Comparison of ENCODE assay signal across 8 cellular contexts in the genomic region with DNA sequence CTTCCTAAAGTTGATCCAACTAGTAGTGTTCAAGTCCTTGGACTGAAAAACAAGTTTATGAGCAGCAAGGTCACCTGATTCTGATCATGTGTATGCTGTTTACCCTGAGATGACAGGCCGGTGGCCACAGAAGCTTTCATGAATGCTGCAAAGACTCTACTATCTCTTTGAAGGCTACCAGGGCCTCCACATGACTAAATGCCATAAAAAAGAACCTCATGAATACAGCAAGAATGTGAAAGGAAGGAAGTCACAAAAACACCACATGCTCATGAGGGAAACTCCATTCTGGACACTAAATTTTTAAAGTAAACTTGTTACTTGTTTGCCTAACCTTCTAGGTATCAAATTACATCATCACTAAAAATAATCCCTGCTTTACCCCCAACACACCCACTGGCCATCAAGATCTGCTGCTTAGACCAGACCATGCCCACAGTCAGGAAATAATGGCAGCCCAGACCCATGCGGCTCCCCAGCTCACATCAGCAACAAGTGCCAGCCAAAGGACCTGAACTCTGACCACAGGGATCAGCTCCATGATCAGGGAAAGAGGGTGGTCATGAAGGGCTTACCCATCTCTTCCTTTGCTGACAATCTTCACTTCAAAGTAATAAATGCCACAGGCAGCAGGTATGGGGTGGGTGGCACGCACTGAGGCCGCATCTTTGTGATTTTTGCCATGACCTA. TPM values are rescaled to one million over a fixed set of nuclear protein-coding genes. Genes with fewer than 3 reads are reported as not detected.
DNase-seq lines count a peak whose midpoint lies in the region; ATAC-seq and TF ChIP-seq lines count a peak whose summit lies in the region.

No MANE protein-coding gene starts in this region.

- H3K9me3 Mint-ChIP-seq in activated CD8-positive, alpha-beta T cell treated with anti-CD3 and anti-CD28 coated beads for 36 hours, result no peaks in the 10 kb centered on the region
- no peaks in the 10 kb centered on the region for H3K9me3 Mint-ChIP-seq in stimulated activated effector memory CD8-positive, alpha-beta T cell treated with anti-CD3 and anti-CD28 coated beads, Interleukin-12 subunit alpha, Interleukin-12 subunit beta, amount 100 ng/mL, for 72 hours

- peaks cover 59% of the 10 kb centered on the region for H3K79me2 ChIP-seq in SK-N-SH (ENCODE audit: insufficient read depth)

- POLR2A ChIA-PET in SK-N-SH (lab: Yijun Ruan, JAX), result no interaction called here
- POLR2A ChIA-PET in activated CD8-positive, alpha-beta T cell treated with anti-CD3 and anti-CD28 coated beads for 36 hours (lab: Charles Lee), result no interaction called here

- no peaks in the 10 kb centered on the region for H3F3A ChIP-seq in SK-N-SH (replicated peaks; ENCODE audit: insufficient read depth)

- WGBS in SK-N-SH (ENCODE audit: low lambda C conversion rate), result 88% methylated on average over 4 of the region's 4 CpGs

- H3K27me3 ChIP-seq in SK-N-SH (ENCODE audit: insufficient read depth), result no peaks in the 10 kb centered on the region
- H3K27me3 ChIP-seq in iPS-18a (ENCODE audit: control insufficient read depth, insufficient read depth, low read length), result no peaks in the 10 kb centered on the region

- H3K36me3 Mint-ChIP-seq in activated CD8-positive, alpha-beta T cell treated with anti-CD3 and anti-CD28 coated beads for 36 hours (ENCODE audit: low read depth), result peaks cover 49% of the 10 kb centered on the region
- peaks cover 53% of the 10 kb centered on the region for H3K36me3 Mint-ChIP-seq in stimulated activated effector memory CD8-positive, alpha-beta T cell treated with anti-CD3 and anti-CD28 coated beads, Interleukin-12 subunit alpha, Interleukin-12 subunit beta, amount 100 ng/mL, for 72 hours

- H3K4me3 ChIP-seq in SK-N-SH (ENCODE audit: low read depth in 2 of 2, low read length in 1 of 2), result peak overlapping the region; percentile 78 to 83
- H3K4me3 ChIP-seq in iPS-18a (ENCODE audit: low read length), result peak overlapping the region; percentile 97

- H3K36me3 ChIP-seq in SK-N-SH (replicated peaks in 1 of 2; ENCODE audit: control insufficient read depth in 1 of 2, insufficient read depth in 2 of 2, low read length in 1 of 2) (peaks cover 8% of the 10 kb centered on the region in 2 experiments), iPS-18a (ENCODE audit: control insufficient read depth, low read depth, low read length) (peaks cover 11% of the 10 kb centered on the region)

- CTCF ChIA-PET in SK-N-SH (lab: Yijun Ruan, JAX), result interaction anchor here (6.3 kb wide), 1 partner anchor 11 kb away, joined by 42 read pairs; no protein-coding TSS in a partner anchor
- CTCF ChIA-PET in activated CD8-positive, alpha-beta T cell treated with anti-CD3 and anti-CD28 coated beads for 36 hours (lab: Charles Lee), result interaction anchor here (1.2 to 5.8 kb wide), 3 partner anchors 10 to 133 kb away, joined by 3 to 37 read pairs (median 4); no protein-coding TSS in a partner anchor

- intact Hi-C loops in activated CD8-positive, alpha-beta T cell treated with anti-CD3 and anti-CD28 coated beads for 36 hours (cut with micrococcal nuclease), result loop anchor here (5.0 kb wide), 1 partner anchor 37 kb away; the partner anchor contains the start of gene THAP11

- H3K27me3 Mint-ChIP-seq in activated CD8-positive, alpha-beta T cell treated with anti-CD3 and anti-CD28 coated beads for 36 hours, result no peaks in the 10 kb centered on the region

- TF ChIP-seq CTCF in SK-N-SH (IDR thresholded peaks at IDR 0.05), result no peak
- TF ChIP-seq CTCF in activated CD8-positive, alpha-beta T cell treated with anti-CD3 and anti-CD28 coated beads for 36 hours (IDR thresholded peaks at IDR 0.05), result no peak

- no peak for TF ChIP-seq EP300 in SK-N-SH (IDR thresholded peaks at IDR 0.05; ENCODE audit: borderline replicate concordance in 1 of 2, low read depth in 1 of 2, low read length in 1 of 2)

- H3K4me2 ChIP-seq in SK-N-SH, result peak overlapping the region; percentile 95

- peaks cover 6 to 11% of the 10 kb centered on the region in 2 experiments; a peak in 1 of 4 replicates for H3K4me1 ChIP-seq in SK-N-SH (ENCODE audit: control insufficient read depth in 1 of 2, insufficient read depth in 2 of 2, low read depth in 1 of 2, low read length in 1 of 2)
- H3K4me1 ChIP-seq in iPS-18a (ENCODE audit: control insufficient read depth, low read depth, low read length), result no peaks in the 10 kb centered on the region

- peak overlapping the region; percentile 97 for H3K27ac Mint-ChIP-seq in activated CD8-positive, alpha-beta T cell treated with anti-CD3 and anti-CD28 coated beads for 36 hours
- H3K27ac Mint-ChIP-seq in stimulated activated effector memory CD8-positive, alpha-beta T cell treated with anti-CD3 and anti-CD28 coated beads, Interleukin-12 subunit alpha, Interleukin-12 subunit beta, amount 100 ng/mL, for 72 hours, result peak overlapping the region; percentile 91

- no peaks in the 10 kb centered on the region; the same call in 1 of the 2 replicates for H4K20me1 ChIP-seq in SK-N-SH (ENCODE audit: insufficient read depth)

- H3K27ac ChIP-seq in SK-N-SH (ENCODE audit: low read depth in 2 of 2, low read length in 1 of 2), result no peak overlapping the region
- no peak overlapping the region for H3K27ac ChIP-seq in iPS-18a (ENCODE audit: low read length)

- H3K9ac ChIP-seq in SK-N-SH (peak overlapping the region; percentile 86), iPS-18a (ENCODE audit: low read length) (no peak overlapping the region)

- H3K9me3 ChIP-seq in SK-N-SH (no peaks in the 10 kb centered on the region), iPS-18a (ENCODE audit: control insufficient read depth, low read depth, low read length) (no peaks in the 10 kb centered on the region)

- peaks cover 54% of the 10 kb centered on the region for H3K4me1 Mint-ChIP-seq in activated CD8-positive, alpha-beta T cell treated with anti-CD3 and anti-CD28 coated beads for 36 hours (ENCODE audit: low read depth)
- peaks cover 52% of the 10 kb centered on the region for H3K4me1 Mint-ChIP-seq in stimulated activated effector memory CD8-positive, alpha-beta T cell treated with anti-CD3 and anti-CD28 coated beads, Interleukin-12 subunit alpha, Interleukin-12 subunit beta, amount 100 ng/mL, for 72 hours

- H2AFZ ChIP-seq in SK-N-SH (ENCODE audit: low read depth), result no peak overlapping the region

- ATAC-seq in SK-N-SH treated with all-trans-retinoic acid at 6 μM for 48 hours (no peak), HG03439 (IDR thresholded peaks at IDR 0.05; ENCODE audit: unreplicated experiment) (no peak)
- no peak for ATAC-seq in activated CD8-positive, alpha-beta T cell treated with anti-CD3 and anti-CD28 coated beads for 36 hours
- ATAC-seq in stimulated activated effector memory CD8-positive, alpha-beta T cell treated with anti-CD3 and anti-CD28 coated beads, Interleukin-12 subunit alpha, Interleukin-12 subunit beta, amount 100 ng/mL, for 72 hours, result no peak

- peak overlapping the region; percentile 94 for H3K4me3 Mint-ChIP-seq in activated CD8-positive, alpha-beta T cell treated with anti-CD3 and anti-CD28 coated beads for 36 hours
- peak overlapping the region; percentile 89 for H3K4me3 Mint-ChIP-seq in stimulated activated effector memory CD8-positive, alpha-beta T cell treated with anti-CD3 and anti-CD28 coated beads, Interleukin-12 subunit alpha, Interleukin-12 subunit beta, amount 100 ng/mL, for 72 hours

- no peak for DNase-seq in SK-N-SH
- DNase-seq in activated CD8-positive, alpha-beta T cell treated with anti-CD3 and anti-CD28 coated beads for 36 hours, result peak; percentile 21
- no peak for DNase-seq in stimulated activated effector memory CD8-positive, alpha-beta T cell treated with anti-CD3 and anti-CD28 coated beads, Interleukin-12 subunit alpha, Interleukin-12 subunit beta, amount 100 ng/mL, for 72 hours (ENCODE audit: low spot score in 2 of 2)
- DNase-seq in NCI-H774 (lab: John Stamatoyannopoulos, UW), result no peak
- no peak for DNase-seq in stimulated activated CD4-positive, alpha-beta T cell treated with anti-CD3 and anti-CD28 coated beads, Interleukin-4, amount 100 ng/mL, for 24 hours

- no peak for TF ChIP-seq RAD21 in SK-N-SH (IDR thresholded peaks at IDR 0.05; ENCODE audit: low read length)

- H3K9me2 ChIP-seq in SK-N-SH, result no peaks in the 10 kb centered on the region

TF ChIP-seq in SK-N-SH treated with all-trans-retinoic acid at 6 μM for 48 hours, 23 proteins besides CTCF, POLR2A, EP300 and RAD21:
- TF ChIP-seq RARB (CRISPR knock-in tag; IDR thresholded peaks at IDR 0.05) (no peak), ESRRG (CRISPR knock-in tag; IDR thresholded peaks at IDR 0.05) (no peak), CSDC2 (CRISPR knock-in tag; IDR thresholded peaks at IDR 0.05) (no peak)

RNA-seq across cellular contexts. Expression of gene RANBP10, which starts 1.4 kb away (rescaled TPM):
- polyA plus RNA-seq in SK-N-SH (2012; rRNA removed), result 11.9 and 12.1 TPM in 2 replicates
- 4.9 and 6.4 TPM in 2 replicates for polyA plus RNA-seq in SK-N-SH (2012; cell fraction: cytosol; rRNA removed)
- 35.5 and 38.5 TPM in 2 replicates for polyA plus RNA-seq in SK-N-SH (2012; cell fraction: nucleus; rRNA removed)
- 10 to 100 TPM; 15.9 to 18.9 TPM for total RNA-seq in activated CD8-positive, alpha-beta T cell treated with anti-CD3 and anti-CD28 coated beads for 36 hours

RNA-seq across cellular contexts. Expression of gene TSNAXIP1, which starts 1.7 kb away (rescaled TPM):
- 4.4 and 6.8 TPM in 2 replicates for polyA plus RNA-seq in SK-N-SH (2012; rRNA removed)
- 0.96 and 1.0 TPM in 2 replicates for polyA plus RNA-seq in SK-N-SH (2012; cell fraction: cytosol; rRNA removed)
- polyA plus RNA-seq in SK-N-SH (2012; cell fraction: nucleus; rRNA removed), result 43.9 and 52.0 TPM in 2 replicates
- under 1 TPM; 0.40 to 0.47 TPM for total RNA-seq in activated CD8-positive, alpha-beta T cell treated with anti-CD3 and anti-CD28 coated beads for 36 hours

RNA-seq across cellular contexts. Expression of gene THAP11, which starts 37.1 kb away (rescaled TPM):
- polyA plus RNA-seq in SK-N-SH (2012; rRNA removed), result 32.3 and 34.8 TPM in 2 replicates
- polyA plus RNA-seq in SK-N-SH (2012; cell fraction: cytosol; rRNA removed), result 22.3 and 29.9 TPM in 2 replicates
- polyA plus RNA-seq in SK-N-SH (2012; cell fraction: nucleus; rRNA removed), result 12.6 and 14.7 TPM in 2 replicates
- total RNA-seq in activated CD8-positive, alpha-beta T cell treated with anti-CD3 and anti-CD28 coated beads for 36 hours, result 10 to 100 TPM; 40.6 to 40.7 TPM

RNA-seq across cellular contexts. Expression of gene NUTF2, which starts 41.7 kb away (rescaled TPM):
- 287 and 449 TPM in 2 replicates for polyA plus RNA-seq in SK-N-SH (2012; rRNA removed)
- 299 and 302 TPM in 2 replicates for polyA plus RNA-seq in SK-N-SH (2012; cell fraction: cytosol; rRNA removed)
- 237 and 239 TPM in 2 replicates for polyA plus RNA-seq in SK-N-SH (2012; cell fraction: nucleus; rRNA removed)
- 100 to 1,000 TPM; 152 to 157 TPM for total RNA-seq in activated CD8-positive, alpha-beta T cell treated with anti-CD3 and anti-CD28 coated beads for 36 hours

RNA-seq across cellular contexts. Expression of gene CENPT, which starts 42.5 kb away (rescaled TPM):
- polyA plus RNA-seq in SK-N-SH (2012; rRNA removed), result 48.6 and 57.6 TPM in 2 replicates
- 16.2 and 20.0 TPM in 2 replicates for polyA plus RNA-seq in SK-N-SH (2012; cell fraction: cytosol; rRNA removed)
- polyA plus RNA-seq in SK-N-SH (2012; cell fraction: nucleus; rRNA removed), result 386 and 453 TPM in 2 replicates
- total RNA-seq in activated CD8-positive, alpha-beta T cell treated with anti-CD3 and anti-CD28 coated beads for 36 hours, result 10 to 100 TPM; 40.4 to 42.2 TPM
